In the genomic region with DNA sequence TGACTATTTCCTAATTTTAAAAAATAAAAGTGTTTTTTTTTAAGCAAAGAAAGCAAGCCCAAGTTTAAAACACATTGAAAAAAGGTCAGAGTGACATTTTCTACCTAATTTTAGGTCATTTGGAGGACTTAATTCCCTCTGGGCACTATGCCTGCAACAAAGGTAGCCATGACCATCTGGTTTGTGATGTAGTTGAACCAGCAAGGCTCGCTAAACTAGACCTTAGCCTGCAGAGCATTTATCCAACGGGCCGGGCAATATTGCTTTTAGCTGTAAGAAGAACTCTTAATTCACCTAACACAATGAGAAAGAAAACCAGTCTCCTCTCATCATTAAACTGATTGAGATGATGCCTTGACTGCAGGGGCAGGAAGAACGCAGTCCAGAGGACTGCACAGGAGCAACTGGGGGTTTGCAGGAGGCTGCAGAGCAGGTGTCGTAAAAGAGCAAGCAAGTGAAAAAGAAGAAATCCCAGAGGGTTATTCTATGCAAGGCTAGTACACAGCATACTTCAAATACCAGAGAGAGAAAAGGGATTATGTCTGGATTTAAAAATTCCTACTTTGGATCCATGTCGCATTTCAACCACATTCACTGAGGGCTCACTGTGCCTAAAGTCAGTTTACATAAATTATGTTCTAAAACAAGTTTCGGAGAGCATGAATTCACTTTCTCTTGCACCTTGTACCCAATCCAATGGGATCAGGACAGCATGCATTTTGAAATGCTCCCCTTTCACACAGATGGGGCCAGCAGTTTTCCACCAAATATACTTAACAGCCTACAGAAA, we compare ENCODE assay signal across 1 cellular context.
TF ChIP-seq lines count a peak whose summit lies in the region.

No MANE protein-coding gene starts in this region.

TF ChIP-seq in IMR-90, 13 proteins besides CTCF, POLR2A, EP300 and RAD21:
- no peak for TF ChIP-seq FOS (IDR thresholded peaks at IDR 0.05; ENCODE audit: low read depth, low read length)
- no peak for TF ChIP-seq BHLHE40 (IDR thresholded peaks at IDR 0.05; ENCODE audit: low read depth, low read length)
- TF ChIP-seq NFE2L2 (IDR thresholded peaks at IDR 0.05; ENCODE audit: low read depth, low read length): no peak
- TF ChIP-seq MAFK (IDR thresholded peaks at IDR 0.05; ENCODE audit: low read depth, low read length): no peak
- no peak for TF ChIP-seq MAZ (IDR thresholded peaks at IDR 0.05; ENCODE audit: borderline replicate concordance, low read depth, low read length)
- no peak for TF ChIP-seq CHD1 (IDR thresholded peaks at IDR 0.05; ENCODE audit: low read depth, low read length)
- TF ChIP-seq RCOR1 (IDR thresholded peaks at IDR 0.05; ENCODE audit: insufficient replicate concordance, low read length): no peak
- no peak for TF ChIP-seq CEBPB (IDR thresholded peaks at IDR 0.05; ENCODE audit: low read depth, low read length)
- TF ChIP-seq, protein P1, sequence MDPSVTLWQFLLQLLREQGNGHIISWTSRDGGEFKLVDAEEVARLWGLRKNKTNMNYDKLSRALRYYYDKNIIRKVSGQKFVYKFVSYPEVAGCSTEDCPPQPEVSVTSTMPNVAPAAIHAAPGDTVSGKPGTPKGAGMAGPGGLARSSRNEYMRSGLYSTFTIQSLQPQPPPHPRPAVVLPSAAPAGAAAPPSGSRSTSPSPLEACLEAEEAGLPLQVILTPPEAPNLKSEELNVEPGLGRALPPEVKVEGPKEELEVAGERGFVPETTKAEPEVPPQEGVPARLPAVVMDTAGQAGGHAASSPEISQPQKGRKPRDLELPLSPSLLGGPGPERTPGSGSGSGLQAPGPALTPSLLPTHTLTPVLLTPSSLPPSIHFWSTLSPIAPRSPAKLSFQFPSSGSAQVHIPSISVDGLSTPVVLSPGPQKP (IDR thresholded peaks at IDR 0.05; ENCODE audit: borderline replicate concordance, low read depth, low read length): no peak
- TF ChIP-seq RFX5 (IDR thresholded peaks at IDR 0.05; ENCODE audit: low read depth, low read length): no peak
- TF ChIP-seq USF2 (IDR thresholded peaks at IDR 0.05; ENCODE audit: low read depth, low read length): no peak
